In genomic region chr10:86261470-86261869, GRCh38 we compare ENCODE assay signal across 22 cellular contexts.
DNase-seq lines count a peak whose midpoint lies in the region; TF ChIP-seq lines count a peak whose summit lies in the region.
"Had no signal": no experiment of that assay in that cellular context is flagged by ENCODE, and none has a peak within 500 bp of the region (broad histone marks: within the 10 kb centered on the region; RNA-seq: fewer than 3 reads in every experiment).

No MANE protein-coding gene starts in this region.

- H3K36me3 Mint-ChIP-seq in activated CD4-positive, alpha-beta memory T cell treated with anti-CD3 and anti-CD28 coated beads, Interleukin-2, amount 10 ng/mL, durations not matched to agents 7 days and 5 days (ENCODE audit: low read depth): no peaks in the 10 kb centered on the region
- H3K36me3 Mint-ChIP-seq in activated CD4-positive, alpha-beta memory T cell treated with anti-CD3 and anti-CD28 coated beads for 36 hours: no peaks in the 10 kb centered on the region
- H3K36me3 Mint-ChIP-seq: activated naive CD4-positive, alpha-beta T cell treated with anti-CD3 and anti-CD28 coated beads, Interleukin-2, amount 10 ng/mL, durations not matched to agents 7 days and 5 days; CD8-positive, alpha-beta T cell; IgD-negative memory B cell; stimulated activated effector memory CD8-positive, alpha-beta T cell treated with anti-CD3 and anti-CD28 coated beads, Interleukin-12 subunit alpha, Interleukin-12 subunit beta, amount 100 ng/mL, for 72 hours had no signal

- H3K4me3 ChIP-seq in OCI-LY7 (ENCODE audit: low read depth, low read length, poor library complexity, severe bottlenecking): no peak overlapping the region
- peak overlapping the region in 8 of 59 donors; percentile 6 to 58 (median 50) for H3K4me3 ChIP-seq in dorsolateral prefrontal cortex
- no peak overlapping the region for H3K4me3 ChIP-seq in brain microvascular endothelial cell (ENCODE audit: low read depth, low read length)
- H3K4me3 ChIP-seq: gastroesophageal sphincter had no signal

- no TSS peak for BruUV-seq in OCI-LY7 (replicated peaks; lab: Mats Ljungman, UMichigan)

- no peaks in the 10 kb centered on the region for H3K4me1 Mint-ChIP-seq in activated CD4-positive, alpha-beta memory T cell treated with anti-CD3 and anti-CD28 coated beads, Interleukin-2, amount 10 ng/mL, durations not matched to agents 7 days and 5 days
- H3K4me1 Mint-ChIP-seq in activated CD4-positive, alpha-beta memory T cell treated with anti-CD3 and anti-CD28 coated beads for 36 hours (ENCODE audit: low read depth): peaks cover 2% of the 10 kb centered on the region
- H3K4me1 Mint-ChIP-seq: activated CD4-positive, alpha-beta T cell treated with anti-CD3 and anti-CD28 coated beads for 36 hours; activated naive CD4-positive, alpha-beta T cell treated with anti-CD3 and anti-CD28 coated beads, Interleukin-2, amount 10 ng/mL, durations not matched to agents 7 days and 5 days had no signal

- H3K27me3 Mint-ChIP-seq in activated CD4-positive, alpha-beta memory T cell treated with anti-CD3 and anti-CD28 coated beads, Interleukin-2, amount 10 ng/mL, durations not matched to agents 7 days and 5 days: peaks cover 30% of the 10 kb centered on the region
- H3K27me3 Mint-ChIP-seq in activated CD4-positive, alpha-beta memory T cell treated with anti-CD3 and anti-CD28 coated beads for 36 hours: peaks cover 14% of the 10 kb centered on the region

- intact Hi-C loops in activated CD4-positive, alpha-beta memory T cell treated with anti-CD3 and anti-CD28 coated beads for 36 hours (cut with micrococcal nuclease): no loop called here
- intact Hi-C loops in OCI-LY7 (cut with micrococcal nuclease; ENCODE audit: unreplicated experiment) (no loop called here), dorsolateral prefrontal cortex (cut with DNase I) (loop anchor here (5.0 kb wide), 3 partner anchors 79 to 474 kb away; partner anchors contain the start of gene GRID1 (in 1 of the 2))

- H3K4me1 ChIP-seq in OCI-LY7 (ENCODE audit: insufficient read depth, low read length, poor library complexity, severe bottlenecking): no peaks in the 10 kb centered on the region

- TF ChIP-seq CTCF in OCI-LY7 (conservative IDR thresholded peaks at IDR 0.05; ENCODE audit: low read length) (no peak), dorsolateral prefrontal cortex (IDR thresholded peaks at IDR 0.05 in 54 of 56, conservative IDR thresholded peaks at IDR 0.05 in 2 of 56; ENCODE audit: low read depth in 1 of 56, partially characterized antibody in 56 of 56) (no peak), brain microvascular endothelial cell (IDR thresholded peaks at IDR 0.05; ENCODE audit: low read depth, low read length, missing control alignments) (no peak)

- H3K36me3 ChIP-seq in OCI-LY7 (ENCODE audit: insufficient read depth, low read length) (no peaks in the 10 kb centered on the region), brain microvascular endothelial cell (replicated peaks) (no peaks in the 10 kb centered on the region)
- H3K36me3 ChIP-seq: gastroesophageal sphincter had no signal

- H2AFZ ChIP-seq in OCI-LY7 (ENCODE audit: low read length): no peak overlapping the region

- H3K9me2 ChIP-seq in OCI-LY7 (ENCODE audit: insufficient read depth, low read length): no peaks in the 10 kb centered on the region

- in situ Hi-C loops in brain microvascular endothelial cell (cut with HindIII; ENCODE audit: low pct_ligation_motif_present, low sequenced_read_pairs): no loop called here

- peak overlapping the region; percentile 18; the same call in 1 of the 2 replicates for H3K4me2 ChIP-seq in OCI-LY7 (ENCODE audit: low read length)

- no peak overlapping the region for H3K27ac Mint-ChIP-seq in activated CD4-positive, alpha-beta memory T cell treated with anti-CD3 and anti-CD28 coated beads, Interleukin-2, amount 10 ng/mL, durations not matched to agents 7 days and 5 days
- H3K27ac Mint-ChIP-seq in activated CD4-positive, alpha-beta memory T cell treated with anti-CD3 and anti-CD28 coated beads for 36 hours: no peak overlapping the region
- H3K27ac Mint-ChIP-seq: activated CD4-positive, alpha-beta T cell treated with anti-CD3 and anti-CD28 coated beads for 36 hours; activated naive CD4-positive, alpha-beta T cell treated with anti-CD3 and anti-CD28 coated beads, Interleukin-2, amount 10 ng/mL, durations not matched to agents 7 days and 5 days; CD8-positive, alpha-beta T cell; stimulated activated effector memory CD8-positive, alpha-beta T cell treated with anti-CD3 and anti-CD28 coated beads, Interleukin-12 subunit alpha, Interleukin-12 subunit beta, amount 100 ng/mL, for 72 hours; T-helper 2 cell treated with Interferon-gamma antibody and Interleukin-4, amounts not matched to agents 5 μg/mL and 100 μg/mL, for 36 hours had no signal

- peak; percentile 9 for DNase-seq in activated CD4-positive, alpha-beta memory T cell treated with anti-CD3 and anti-CD28 coated beads, Interleukin-2, amount 10 ng/mL, durations not matched to agents 7 days and 5 days
- no peak for DNase-seq in activated CD4-positive, alpha-beta memory T cell treated with anti-CD3 and anti-CD28 coated beads for 36 hours
- DNase-seq in OCI-LY7 (ENCODE audit: low spot score): no peak
- peak in 2 of 10 donors; percentile 9 to 29 for DNase-seq in dorsolateral prefrontal cortex
- DNase-seq in CD1c-positive myeloid dendritic cell (ENCODE audit: extremely low spot score): no peak
- DNase-seq in NCI-H2227 (lab: John Stamatoyannopoulos, UW; ENCODE audit: unreplicated experiment): no peak
- DNase-seq in brain microvascular endothelial cell: no peak
- DNase-seq: mammary epithelial cell; NCI-H1105 treated with DMSO at 0.1 percent for 48 hours; NCI-H2029 treated with DMSO at 0.1 percent for 48 hours; right cardiac atrium; stimulated activated CD4-positive, alpha-beta T cell treated with anti-CD3 and anti-CD28 coated beads, Interleukin-4, amount 100 ng/mL, for 1 hour had no signal

- POLR2A ChIA-PET in activated CD4-positive, alpha-beta memory T cell treated with anti-CD3 and anti-CD28 coated beads, Interleukin-2, amount 10 ng/mL, durations not matched to agents 7 days and 5 days (lab: Charles Lee): no interaction called here
- POLR2A ChIA-PET in activated CD4-positive, alpha-beta memory T cell treated with anti-CD3 and anti-CD28 coated beads for 36 hours (lab: Charles Lee): no interaction called here
- POLR2A ChIA-PET in OCI-LY7 (lab: Charles Lee): interaction anchor here (0.9 to 1.0 kb wide), 2 partner anchors 16 to 35 kb away, joined by 3 read pairs; no protein-coding TSS in a partner anchor

- H3K79me2 ChIP-seq in OCI-LY7 (ENCODE audit: insufficient read depth, low read depth, low read length): no peaks in the 10 kb centered on the region

- no peaks in the 10 kb centered on the region for H3K9me3 Mint-ChIP-seq in activated CD4-positive, alpha-beta memory T cell treated with anti-CD3 and anti-CD28 coated beads, Interleukin-2, amount 10 ng/mL, durations not matched to agents 7 days and 5 days
- H3K9me3 Mint-ChIP-seq in activated CD4-positive, alpha-beta memory T cell treated with anti-CD3 and anti-CD28 coated beads for 36 hours: no peaks in the 10 kb centered on the region
- H3K9me3 Mint-ChIP-seq: activated naive CD4-positive, alpha-beta T cell treated with anti-CD3 and anti-CD28 coated beads, Interleukin-2, amount 10 ng/mL, durations not matched to agents 7 days and 5 days; CD8-positive, alpha-beta T cell; neural crest cell; stimulated activated effector memory CD8-positive, alpha-beta T cell treated with anti-CD3 and anti-CD28 coated beads, Interleukin-12 subunit alpha, Interleukin-12 subunit beta, amount 100 ng/mL, for 72 hours; T-helper 2 cell treated with Interferon-gamma antibody and Interleukin-4, amounts not matched to agents 5 μg/mL and 100 μg/mL, for 36 hours had no signal

- H3K27ac ChIP-seq in OCI-LY7 (ENCODE audit: low read depth, low read length, poor library complexity, severe bottlenecking) (no peak overlapping the region), dorsolateral prefrontal cortex (peak overlapping the region in 58 of 59 donors; percentile 78 to 99 (median 95)), temporal lobe (ENCODE audit: low read depth, low read length) (peak overlapping the region; percentile 97), brain microvascular endothelial cell (no peak overlapping the region)
- H3K27ac ChIP-seq: gastroesophageal sphincter, testis had no signal

- H3K9me3 ChIP-seq in OCI-LY7 (ENCODE audit: low read length): no peaks in the 10 kb centered on the region
- H3K9me3 ChIP-seq: gastroesophageal sphincter, testis had no signal

- no peaks in the 10 kb centered on the region for H4K20me1 ChIP-seq in OCI-LY7 (ENCODE audit: insufficient read depth, low read length)

- CTCF ChIA-PET in activated CD4-positive, alpha-beta memory T cell treated with anti-CD3 and anti-CD28 coated beads, Interleukin-2, amount 10 ng/mL, durations not matched to agents 7 days and 5 days (lab: Charles Lee): no interaction called here
- CTCF ChIA-PET in activated CD4-positive, alpha-beta memory T cell treated with anti-CD3 and anti-CD28 coated beads for 36 hours (lab: Charles Lee): interaction anchor here (1.3 kb wide), 1 partner anchor 101 kb away, joined by 3 read pairs; no protein-coding TSS in a partner anchor
- CTCF ChIA-PET in OCI-LY7 (lab: Charles Lee; ENCODE audit: unreplicated experiment): interaction anchor here (0.5 to 1.1 kb wide), 2 partner anchors 323 to 332 kb away, joined by 3 to 9 read pairs; no protein-coding TSS in a partner anchor

- no peaks in the 10 kb centered on the region for H3K27me3 ChIP-seq in dorsolateral prefrontal cortex
- H3K27me3 ChIP-seq in brain microvascular endothelial cell (replicated peaks): no peaks in the 10 kb centered on the region
- H3K27me3 ChIP-seq: testis had no signal

- no peak overlapping the region for H3K4me3 Mint-ChIP-seq in activated CD4-positive, alpha-beta memory T cell treated with anti-CD3 and anti-CD28 coated beads, Interleukin-2, amount 10 ng/mL, durations not matched to agents 7 days and 5 days
- H3K4me3 Mint-ChIP-seq in activated CD4-positive, alpha-beta memory T cell treated with anti-CD3 and anti-CD28 coated beads for 36 hours: no peak overlapping the region
- H3K4me3 Mint-ChIP-seq: activated CD4-positive, alpha-beta T cell treated with anti-CD3 and anti-CD28 coated beads for 36 hours; activated naive CD4-positive, alpha-beta T cell treated with anti-CD3 and anti-CD28 coated beads, Interleukin-2, amount 10 ng/mL, durations not matched to agents 7 days and 5 days; CD8-positive, alpha-beta T cell; neural crest cell; stimulated activated effector memory CD8-positive, alpha-beta T cell treated with anti-CD3 and anti-CD28 coated beads, Interleukin-12 subunit alpha, Interleukin-12 subunit beta, amount 100 ng/mL, for 72 hours; T-helper 2 cell treated with Interferon-gamma antibody and Interleukin-4, amounts not matched to agents 5 μg/mL and 100 μg/mL, for 36 hours had no signal

Comparison
In these comparisons a context has a peak if more than half of its experiments do, and no peak if none do; other contexts are left out.
1. H3K27ac ChIP-seq: peak in dorsolateral prefrontal cortex (58 of 59) and temporal lobe (single experiment); none in OCI-LY7 (single experiment) and brain microvascular endothelial cell (single experiment).
2. intact Hi-C loops: an anchor here in dorsolateral prefrontal cortex (5.0 kb wide); none called in activated CD4-positive, alpha-beta memory T cell treated with anti-CD3 and anti-CD28 coated beads for 36 hours and OCI-LY7.